In the genomic region with DNA sequence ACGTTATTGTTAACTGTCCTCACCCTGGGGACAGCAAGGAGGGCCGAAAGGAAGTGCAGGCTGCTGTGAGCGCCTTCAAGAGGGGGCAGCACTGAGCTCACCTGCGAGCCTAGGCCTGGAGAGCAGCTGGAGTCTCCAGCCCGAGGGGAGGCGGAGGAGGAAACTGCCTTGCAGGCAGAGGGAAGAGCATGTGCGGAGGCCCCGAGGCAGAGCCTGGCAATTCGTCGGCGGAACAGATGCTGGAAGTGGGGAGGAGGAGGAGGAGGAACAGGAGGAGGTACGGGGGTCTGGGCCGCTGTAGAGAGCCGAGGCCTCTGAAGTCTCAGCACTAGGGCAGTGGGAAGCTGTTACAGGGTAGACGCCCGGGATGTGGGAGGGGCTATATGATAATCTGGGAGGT, we compare ENCODE assay signal across 9 cellular contexts. TPM values are rescaled to one million over a fixed set of nuclear protein-coding genes. Genes with fewer than 3 reads are reported as not detected.
DNase-seq lines count a peak whose midpoint lies in the region; ATAC-seq and TF ChIP-seq lines count a peak whose summit lies in the region.
"Had no signal": no experiment of that assay in that cellular context is flagged by ENCODE, and none has a peak within 500 bp of the region (broad histone marks: within the 10 kb centered on the region; RNA-seq: fewer than 3 reads in every experiment).

No MANE protein-coding gene starts in this region.

- no peaks in the 10 kb centered on the region for H3K9me3 ChIP-seq in CD4-positive, alpha-beta T cell (ENCODE audit: control insufficient read depth, low read length)
- no peaks in the 10 kb centered on the region for H3K9me3 ChIP-seq in naive thymus-derived CD4-positive, alpha-beta T cell (ENCODE audit: control insufficient read depth in 2 of 3, low read length in 3 of 3)
- H3K9me3 ChIP-seq: adrenal gland, neutrophil had no signal

- peak overlapping the region; percentile 31 for H3K27ac Mint-ChIP-seq in CD4-positive, alpha-beta T cell
- peak overlapping the region in 8 of 9 donors; percentile 39 to 87 (median 67) for H3K27ac Mint-ChIP-seq in naive thymus-derived CD4-positive, alpha-beta T cell

- H3K4me1 Mint-ChIP-seq in CD4-positive, alpha-beta T cell (ENCODE audit: low read depth), result peaks cover 17% of the 10 kb centered on the region
- peaks cover 12 to 18% (median 17%) of the 10 kb centered on the region in 7 donors for H3K4me1 Mint-ChIP-seq in naive thymus-derived CD4-positive, alpha-beta T cell

- H3K4me1 ChIP-seq in naive thymus-derived CD4-positive, alpha-beta T cell (ENCODE audit: control insufficient read depth in 2 of 2, insufficient read depth in 2 of 2, low read length in 2 of 2), result peaks cover 3 to 8% of the 10 kb centered on the region in 2 donors

- ATAC-seq in CD4-positive, alpha-beta T cell (ENCODE audit: poor library complexity), result no peak
- no peak for ATAC-seq in naive thymus-derived CD4-positive, alpha-beta T cell
- no peak for ATAC-seq in HG03196 (IDR thresholded peaks at IDR 0.05; ENCODE audit: unreplicated experiment)

- intact Hi-C loops in CD4-positive, alpha-beta T cell (cut with DNase I, micrococcal nuclease), result no loop called here
- intact Hi-C loops in naive thymus-derived CD4-positive, alpha-beta T cell (cut with micrococcal nuclease), result no loop called here

- H3K4me3 Mint-ChIP-seq in CD4-positive, alpha-beta T cell, result peak overlapping the region; percentile 72
- H3K4me3 Mint-ChIP-seq in naive thymus-derived CD4-positive, alpha-beta T cell, result peak overlapping the region; percentile 24 to 84 (median 70)

- no peak for DNase-seq in CD4-positive, alpha-beta T cell
- DNase-seq in H7 (peak; percentile 74), astrocyte of the spinal cord (ENCODE audit: low read depth, low spot score) (no peak), DMS79 (lab: John Stamatoyannopoulos, UW) (no peak)
- no peak for DNase-seq in naive thymus-derived CD4-positive, alpha-beta T cell
- DNase-seq in stimulated activated CD4-positive, alpha-beta T cell treated with anti-CD3 and anti-CD28 coated beads, Interleukin-1b, Interleukin-23, amount 100 ng/mL, for 48 hours, result no peak
- DNase-seq: adrenal gland had no signal

- H3K27me3 Mint-ChIP-seq in CD4-positive, alpha-beta T cell, result no peaks in the 10 kb centered on the region
- peaks cover 0 to 8% (median 0%) of the 10 kb centered on the region in 5 donors for H3K27me3 Mint-ChIP-seq in naive thymus-derived CD4-positive, alpha-beta T cell

- no peaks in the 10 kb centered on the region for H3K36me3 Mint-ChIP-seq in CD4-positive, alpha-beta T cell (ENCODE audit: low read depth)
- H3K36me3 Mint-ChIP-seq in naive thymus-derived CD4-positive, alpha-beta T cell, result no peaks in the 10 kb centered on the region

- no peaks in the 10 kb centered on the region for H3K9me3 Mint-ChIP-seq in CD4-positive, alpha-beta T cell
- H3K9me3 Mint-ChIP-seq in naive thymus-derived CD4-positive, alpha-beta T cell, result peaks cover 0 to 1% (median 0%) of the 10 kb centered on the region in 11 donors

- H3K36me3 ChIP-seq in H7 (replicated peaks; ENCODE audit: control insufficient read depth, insufficient read depth, low read length), result no peaks in the 10 kb centered on the region
- H3K36me3 ChIP-seq in naive thymus-derived CD4-positive, alpha-beta T cell (ENCODE audit: control insufficient read depth in 2 of 3, insufficient read depth in 3 of 3, low read length in 3 of 3), result no peaks in the 10 kb centered on the region
- H3K36me3 ChIP-seq: adrenal gland, neutrophil had no signal

- H3K4me3 ChIP-seq in H7 (ENCODE audit: insufficient read depth, low read depth, low read length) (peak overlapping the region; percentile 19), astrocyte of the spinal cord (ENCODE audit: low read depth, low read length) (no peak overlapping the region)
- no peak overlapping the region for H3K4me3 ChIP-seq in naive thymus-derived CD4-positive, alpha-beta T cell (ENCODE audit: low read length)

- no peaks in the 10 kb centered on the region for H3K27me3 ChIP-seq in CD4-positive, alpha-beta T cell (ENCODE audit: control insufficient read depth, insufficient read depth, low read length)
- no peaks in the 10 kb centered on the region for H3K27me3 ChIP-seq in H7 (ENCODE audit: control insufficient read depth, insufficient read depth, low read length)
- H3K27me3 ChIP-seq in naive thymus-derived CD4-positive, alpha-beta T cell (ENCODE audit: control insufficient read depth in 2 of 2, insufficient read depth in 2 of 2, low read length in 2 of 2), result no peaks in the 10 kb centered on the region
- H3K27me3 ChIP-seq: adrenal gland had no signal

- no peak overlapping the region for H3K27ac ChIP-seq in CD4-positive, alpha-beta T cell (ENCODE audit: low read depth, low read length)
- H3K27ac ChIP-seq in naive thymus-derived CD4-positive, alpha-beta T cell (ENCODE audit: low read depth, low read length), result no peak overlapping the region
- H3K27ac ChIP-seq: neutrophil had no signal

- in situ Hi-C loops in astrocyte of the spinal cord (cut with HindIII; ENCODE audit: low sequenced_read_pairs), result no loop called here

- CTCF ChIA-PET in CD4-positive, alpha-beta T cell (lab: Charles Lee), result interaction anchor here (0.7 to 2.0 kb wide), 11 partner anchors 10 to 411 kb away, joined by 3 to 7 read pairs (median 4); no protein-coding TSS in a partner anchor
- CTCF ChIA-PET in naive thymus-derived CD4-positive, alpha-beta T cell (lab: Charles Lee), result interaction anchor here (1.0 to 2.1 kb wide), 9 partner anchors 8 to 501 kb away, joined by 3 to 10 read pairs (median 4); no protein-coding TSS in a partner anchor

- POLR2A ChIA-PET in CD4-positive, alpha-beta T cell (lab: Charles Lee), result interaction anchor here (0.8 to 1.9 kb wide), 5 partner anchors 10 to 415 kb away, joined by 3 to 5 read pairs (median 4); partner anchors contain the start of gene GAN
- POLR2A ChIA-PET in naive thymus-derived CD4-positive, alpha-beta T cell (lab: Charles Lee), result interaction anchor here (1.3 to 1.6 kb wide), 2 partner anchors 10 to 106 kb away, joined by 3 to 4 read pairs; no protein-coding TSS in a partner anchor

- no peak for TF ChIP-seq CTCF in CD4-positive, alpha-beta T cell (IDR thresholded peaks at IDR 0.05)
- peak; percentile 6 for TF ChIP-seq CTCF in astrocyte of the spinal cord (IDR thresholded peaks at IDR 0.05; ENCODE audit: low read depth, low read length)

RNA-seq across cellular contexts. Expression of gene PLCG2, which starts 49.6 kb away (rescaled TPM):
- 1 to 10 TPM in 1 of 2 experiments, under 1 TPM in 1; 0.92 to 1.5 TPM for total RNA-seq in CD4-positive, alpha-beta T cell
- 2.5 and 2.7 TPM in 2 replicates for total RNA-seq in H7 (2014; rRNA removed; shearing (Covaris generic))
- total RNA-seq in naive thymus-derived CD4-positive, alpha-beta T cell, result 10 to 100 TPM in 2 of 5 experiments, 1 to 10 TPM in 3; 1.4 to 85.8 (median 5.9) TPM
- polyA plus RNA-seq in naive thymus-derived CD4-positive, alpha-beta T cell, result under 1 TPM; 0.07 to 0.33 TPM
